ENCODE assay signal across 9 cellular contexts in genomic region chr2:170818294-170819104, GRCh38. TPM values are rescaled to one million over a fixed set of nuclear protein-coding genes. Genes with fewer than 3 reads are reported as not detected.
A peak's percentile ranks its signal among the peaks of the same experiment; 100 is the strongest.
DNase-seq lines count a peak whose midpoint lies in the region; FAIRE-seq and TF ChIP-seq lines count a peak whose summit lies in the region.
"Had no signal": no experiment of that assay in that cellular context is flagged by ENCODE, and none has a peak within 500 bp of the region (broad histone marks: within the 10 kb centered on the region; RNA-seq: fewer than 3 reads in every experiment).

No MANE protein-coding gene starts in this region.

- H3K36me3 Mint-ChIP-seq in progenitor cell of endocrine pancreas (ENCODE audit: insufficient read depth): no peaks in the 10 kb centered on the region

- H4K20me1 ChIP-seq in PC-9 (ENCODE audit: insufficient read depth) (no peaks in the 10 kb centered on the region), H1 (replicated peaks in 1 of 2; ENCODE audit: control insufficient read depth in 1 of 2, insufficient read depth in 2 of 2, low read length in 2 of 2) (peaks cover 0 to 7% of the 10 kb centered on the region in 2 experiments), OCI-LY7 (ENCODE audit: insufficient read depth, low read length) (no peaks in the 10 kb centered on the region)

- no peak overlapping the region for H2BK5ac ChIP-seq in H1 (ENCODE audit: low read depth, low read length)

- peaks cover 28% of the 10 kb centered on the region for H3K4me1 Mint-ChIP-seq in progenitor cell of endocrine pancreas (ENCODE audit: low read depth)

- H4K91ac ChIP-seq in H1 (replicated peaks; ENCODE audit: insufficient read length, low read length): no peak overlapping the region

- TF ChIP-seq EP300 in H1 (IDR thresholded peaks at IDR 0.05; ENCODE audit: borderline replicate concordance in 1 of 2, low read depth in 2 of 2, low read length in 2 of 2): no peak

- no peaks in the 10 kb centered on the region for H3K79me1 ChIP-seq in H1 (ENCODE audit: low read depth, low read length)

- H4K8ac ChIP-seq in H1 (ENCODE audit: extremely low read depth, insufficient read depth, low read length): no peak overlapping the region; the same call in 1 of the 2 replicates

- no peaks in the 10 kb centered on the region for H3K79me2 ChIP-seq in PC-9 (ENCODE audit: low read depth)
- no peaks in the 10 kb centered on the region for H3K79me2 ChIP-seq in H1 (ENCODE audit: control insufficient read depth in 1 of 2, insufficient read depth in 2 of 2, low read length in 2 of 2)
- no peaks in the 10 kb centered on the region for H3K79me2 ChIP-seq in OCI-LY7 (ENCODE audit: insufficient read depth, low read depth, low read length)

- peaks cover 43% of the 10 kb centered on the region for H3K23me2 ChIP-seq in H1 (ENCODE audit: low read depth, low read length)

- H3K36me3 ChIP-seq in PC-9 (ENCODE audit: low read depth) (no peaks in the 10 kb centered on the region), H1 (ENCODE audit: control insufficient read depth in 2 of 4, insufficient read depth in 4 of 4, low read length in 3 of 4) (no peaks in the 10 kb centered on the region; a peak in 1 of 8 replicates), OCI-LY7 (ENCODE audit: insufficient read depth, low read length) (no peaks in the 10 kb centered on the region)

- no peak overlapping the region for H2BK15ac ChIP-seq in H1 (ENCODE audit: low read length)

- H2BK12ac ChIP-seq in H1 (ENCODE audit: low read depth, low read length): 0 out of 2 replicates have a peak overlapping the region, but pooled peaks have one; percentile 60

- no peak overlapping the region for H3K27ac Mint-ChIP-seq in progenitor cell of endocrine pancreas

- intact Hi-C loops in PC-9 (cut with micrococcal nuclease; ENCODE audit: unreplicated experiment): loop anchor here (10.0 kb wide), 1 partner anchor 234 kb away; no protein-coding TSS in a partner anchor
- intact Hi-C loops in OCI-LY7 (cut with micrococcal nuclease; ENCODE audit: unreplicated experiment): loop anchor here (10.0 kb wide), 2 partner anchors 414 to 884 kb away; no protein-coding TSS in a partner anchor

- H3K27me3 ChIP-seq in PC-9 (ENCODE audit: insufficient read depth, low read depth) (no peaks in the 10 kb centered on the region), H1 (replicated peaks in 1 of 4; ENCODE audit: control insufficient read depth in 3 of 4, extremely low read depth in 1 of 4, insufficient read depth in 3 of 4, low read length in 3 of 4) (peaks cover 84 to 100% (median 97%) of the 10 kb centered on the region in 4 experiments)

- no peak for TF ChIP-seq CTCF in PC-9 (conservative IDR thresholded peaks at IDR 0.05)
- TF ChIP-seq CTCF in H1 (IDR thresholded peaks at IDR 0.05; ENCODE audit: control extremely low read depth in 1 of 3, insufficient read depth in 1 of 3, low read depth in 1 of 3, low read length in 3 of 3): no peak
- TF ChIP-seq CTCF in progenitor cell of endocrine pancreas (IDR thresholded peaks at IDR 0.05; ENCODE audit: unreplicated experiment): no peak
- TF ChIP-seq CTCF in OCI-LY7 (conservative IDR thresholded peaks at IDR 0.05; ENCODE audit: low read length): no peak

- H3K18ac ChIP-seq in H1 (ENCODE audit: extremely low read depth, low read length): no peak overlapping the region; the same call in 1 of the 2 replicates

- H3K4me1 ChIP-seq in PC-9 (replicated peaks; ENCODE audit: insufficient read depth): no peaks in the 10 kb centered on the region
- H3K4me1 ChIP-seq in H1 (replicated peaks in 1 of 4; ENCODE audit: control insufficient read depth in 3 of 4, insufficient read depth in 4 of 4, low read length in 3 of 4): peaks cover 5 to 69% (median 35%) of the 10 kb centered on the region in 4 experiments
- H3K4me1 ChIP-seq in OCI-LY7 (ENCODE audit: insufficient read depth, low read length, poor library complexity, severe bottlenecking): no peaks in the 10 kb centered on the region

- no peak overlapping the region for H2BK20ac ChIP-seq in H1 (ENCODE audit: low read length)

- H3K4me2 ChIP-seq in PC-9 (peak overlapping the region; percentile 86), H1 (ENCODE audit: insufficient read depth in 1 of 2, low read depth in 2 of 2, low read length in 2 of 2) (peak overlapping the region; percentile 76 to 89), OCI-LY7 (ENCODE audit: low read length) (no peak overlapping the region)

- peaks cover 92% of the 10 kb centered on the region for H3K27me3 Mint-ChIP-seq in progenitor cell of endocrine pancreas

- no peak overlapping the region for H2BK120ac ChIP-seq in H1 (replicated peaks; ENCODE audit: low read depth, low read length)

- H3K4ac ChIP-seq in H1 (replicated peaks; ENCODE audit: insufficient read length, low read depth, low read length): no peak overlapping the region

- WGBS in H1 (ENCODE audit: extremely low coverage in 1 of 2, insufficient coverage in 1 of 2, insufficient read length in 1 of 2, insufficient replicate concordance in 2 of 2, low coverage in 1 of 2, low lambda C conversion rate in 2 of 2, missing lambda C conversion rate in 1 of 2), 2 experiments: 4% methylated on average over 50 of the region's 60 CpGs; no CpG with 5 or more reads in 1 of the 2 experiments

- no peak for TF ChIP-seq RAD21 in H1 (IDR thresholded peaks at IDR 0.05 in 1 of 2, conservative IDR thresholded peaks at IDR 0.05 in 1 of 2; ENCODE audit: low read depth in 2 of 2, low read length in 2 of 2)

- no peak overlapping the region; a peak in 1 of 7 replicates for H3K9ac ChIP-seq in H1 (replicated peaks in 1 of 4; ENCODE audit: extremely low read depth in 1 of 4, low read depth in 3 of 4, low read length in 3 of 4)

- CTCF ChIA-PET in PC-9 (lab: Charles Lee): no interaction called here
- CTCF ChIA-PET in H1 (lab: Charles Lee; ENCODE audit: partially characterized antibody): interaction anchor here (1.1 to 1.4 kb wide), 4 partner anchors 15 to 583 kb away, joined by 3 to 7 read pairs (median 5); no protein-coding TSS in a partner anchor
- CTCF ChIA-PET in OCI-LY7 (lab: Charles Lee; ENCODE audit: unreplicated experiment): no interaction called here

- no peak overlapping the region for H3K14ac ChIP-seq in H1 (ENCODE audit: insufficient read length)

- peak overlapping the region; percentile 66 for H3K4me3 Mint-ChIP-seq in progenitor cell of endocrine pancreas (ENCODE audit: low read depth)

- H2AK5ac ChIP-seq in H1 (ENCODE audit: low read depth, low read length): no peak overlapping the region

- no peak overlapping the region for H4K5ac ChIP-seq in H1 (ENCODE audit: insufficient read length, low read depth, low read length)

- H3K23ac ChIP-seq in H1 (ENCODE audit: insufficient read length): no peak overlapping the region

- TF ChIP-seq POLR2A in H1 (IDR thresholded peaks at IDR 0.05; ENCODE audit: control extremely low read depth in 1 of 2, low read depth in 2 of 2, low read length in 2 of 2): no peak

- POLR2A ChIA-PET in PC-9 (lab: Charles Lee; ENCODE audit: unreplicated experiment): no interaction called here
- POLR2A ChIA-PET in H1 (lab: Charles Lee; ENCODE audit: partially characterized antibody): interaction anchor here (1.9 kb wide), 1 partner anchor 26 kb away, joined by 5 read pairs; no protein-coding TSS in a partner anchor
- POLR2A ChIA-PET in OCI-LY7 (lab: Charles Lee): interaction anchor here (0.5 to 0.7 kb wide), 2 partner anchors 10 to 482 kb away, joined by 3 read pairs; no protein-coding TSS in a partner anchor

- no peaks in the 10 kb centered on the region for H3F3A ChIP-seq in PC-9 (ENCODE audit: insufficient read depth, low read depth)

- no peak for FAIRE-seq in H1 (lab: Jason Lieb, UNC)
- FAIRE-seq: TTC549 had no signal

- no peak overlapping the region for H3K27ac ChIP-seq in PC-9
- H3K27ac ChIP-seq in H1 (ENCODE audit: low read depth, low read length): no peak overlapping the region
- H3K27ac ChIP-seq in substantia nigra (ENCODE audit: low read depth, low read length, poor library complexity, severe bottlenecking): no peak overlapping the region
- no peak overlapping the region for H3K27ac ChIP-seq in OCI-LY7 (ENCODE audit: low read depth, low read length, poor library complexity, severe bottlenecking)

- DNase-seq in DMS79 treated with DMSO at 0.1 percent for 48 hours (lab: John Stamatoyannopoulos, UW) (peak; percentile 24), PC-9 (peak in 1 of 2 experiments; percentile 3), H1 (ENCODE audit: low read depth in 1 of 2, low spot score in 2 of 2) (peak in 1 of 2 experiments; percentile 78), progenitor cell of endocrine pancreas (ENCODE audit: low spot score, unreplicated experiment) (no peak), putamen (ENCODE audit: low spot score) (no peak), substantia nigra (lab: John Stamatoyannopoulos, UW) (no peak), OCI-LY7 (ENCODE audit: low spot score) (no peak), NCI-H2196 (lab: John Stamatoyannopoulos, UW; ENCODE audit: unreplicated experiment) (no peak)

- H3K9me3 ChIP-seq in PC-9 (ENCODE audit: insufficient read depth, low read depth): no peaks in the 10 kb centered on the region
- H3K9me3 ChIP-seq in H1 (ENCODE audit: insufficient read depth in 2 of 2, low read depth in 1 of 2, low read length in 1 of 2): no peaks in the 10 kb centered on the region
- no peaks in the 10 kb centered on the region for H3K9me3 ChIP-seq in OCI-LY7 (ENCODE audit: low read length)

- H3K9me3 Mint-ChIP-seq in progenitor cell of endocrine pancreas (ENCODE audit: low read depth): no peaks in the 10 kb centered on the region

- peak overlapping the region; percentile 65; the same call in 1 of the 2 replicates for H3K4me3 ChIP-seq in PC-9
- peak overlapping the region; percentile 39 to 70 (median 61) for H3K4me3 ChIP-seq in H1 (ENCODE audit: extremely low read depth in 1 of 4, insufficient read depth in 2 of 4, low read depth in 3 of 4, low read length in 4 of 4)
- no peak overlapping the region for H3K4me3 ChIP-seq in OCI-LY7 (ENCODE audit: low read depth, low read length, poor library complexity, severe bottlenecking)

- H2AFZ ChIP-seq in PC-9: no peak overlapping the region
- H2AFZ ChIP-seq in H1 (ENCODE audit: low read length): no peak overlapping the region
- H2AFZ ChIP-seq in OCI-LY7 (ENCODE audit: low read length): no peak overlapping the region

- no TSS peak for BruUV-seq in PC-9 (replicated peaks; lab: Mats Ljungman, UMichigan)
- no TSS peak for BruUV-seq in OCI-LY7 (replicated peaks; lab: Mats Ljungman, UMichigan)

- H3K56ac ChIP-seq in H1 (replicated peaks; ENCODE audit: insufficient read length, low read depth, low read length): no peak overlapping the region

- H3K9me2 ChIP-seq in PC-9 (ENCODE audit: insufficient read depth) (no peaks in the 10 kb centered on the region), OCI-LY7 (ENCODE audit: insufficient read depth, low read length) (no peaks in the 10 kb centered on the region)

RNA-seq across cellular contexts. Expression of gene GAD1, which starts 1.8 kb away (rescaled TPM):
- total RNA-seq in PC-9 (2021) (3.5 and 4.3 TPM in 2 replicates), progenitor cell of endocrine pancreas (0.27 and 0.43 TPM in 2 replicates), OCI-LY7 (2022) (not detected in 2 replicates)
- total RNA-seq in H1 (2021; fragmentation: NEBNext Ultra II Directional; extraction: Animal tissue kit (Norgen Biotek cat#: 25700)): 0.34 and 0.65 TPM in 2 replicates
- polyA plus RNA-seq in H1 (2011; rRNA removed): 1.0 and 1.1 TPM in 2 replicates
- 0.87 TPM for polyA plus RNA-seq in H1 (2011; cell fraction: cytosol; rRNA removed)
- polyA plus RNA-seq in H1 (2011; cell fraction: nucleus; rRNA removed): 2.7 TPM
- polyA plus RNA-seq in H1 (2012, experiment 1 of 2): 1.0 to 1.8 TPM (median 1.4 TPM) in 4 replicates
- 1.4 TPM for polyA plus RNA-seq in H1 (2012, experiment 2 of 2)
- 0.22 TPM for polyA plus RNA-seq in H1 (2013, experiment 1 of 2)
- 0.18 TPM for polyA plus RNA-seq in H1 (2013, experiment 2 of 2)
- polyA minus RNA-seq in H1 (2011; rRNA and poly(A)+ RNA removed): 0.38 and 1.2 TPM in 2 replicates
- not detected for polyA minus RNA-seq in H1 (2011; cell fraction: cytosol; rRNA and poly(A)+ RNA removed)
- 1.9 TPM for polyA minus RNA-seq in H1 (2011; cell fraction: nucleus; rRNA and poly(A)+ RNA removed)
- total RNA-seq in OCI-LY7 (2014; rRNA removed; shearing (Covaris generic)): not detected in 2 replicates

RNA-seq across cellular contexts. Expression of gene ERICH2, which starts 48.3 kb away (rescaled TPM):
- total RNA-seq in PC-9 (2021) (1.7 and 2.0 TPM in 2 replicates), progenitor cell of endocrine pancreas (0.91 and 1.1 TPM in 2 replicates), OCI-LY7 (2022) (not detected in 2 replicates)
- 2.0 and 2.1 TPM in 2 replicates for total RNA-seq in H1 (2021; fragmentation: NEBNext Ultra II Directional; extraction: Animal tissue kit (Norgen Biotek cat#: 25700))
- 0.20 TPM in 1 of 2 replicates, not detected in the other for polyA plus RNA-seq in H1 (2011; rRNA removed)
- not detected for polyA plus RNA-seq in H1 (2011; cell fraction: cytosol; rRNA removed)
- not detected for polyA plus RNA-seq in H1 (2011; cell fraction: nucleus; rRNA removed)
- 0.66 to 2.6 TPM (median 1.9 TPM) in 4 replicates for polyA plus RNA-seq in H1 (2012, experiment 1 of 2)
- polyA plus RNA-seq in H1 (2012, experiment 2 of 2): 0.96 TPM
- polyA plus RNA-seq in H1 (2013, experiment 1 of 2): 1.5 TPM
- polyA plus RNA-seq in H1 (2013, experiment 2 of 2): 1.4 TPM
- not detected in 2 replicates for polyA minus RNA-seq in H1 (2011; rRNA and poly(A)+ RNA removed)
- not detected for polyA minus RNA-seq in H1 (2011; cell fraction: cytosol; rRNA and poly(A)+ RNA removed)
- not detected for polyA minus RNA-seq in H1 (2011; cell fraction: nucleus; rRNA and poly(A)+ RNA removed)
- not detected in 2 replicates for total RNA-seq in OCI-LY7 (2014; rRNA removed; shearing (Covaris generic))
